Comparison of ENCODE assay signal across 8 cellular contexts in genomic region chr2:20447437-20448245, GRCh38. TPM values are rescaled to one million over a fixed set of nuclear protein-coding genes. Genes with fewer than 3 reads are reported as not detected.
DNase-seq lines count a peak whose midpoint lies in the region; ATAC-seq and TF ChIP-seq lines count a peak whose summit lies in the region.

No MANE protein-coding gene starts in this region.

- H3K27me3 ChIP-seq in MM.1S (replicated peaks; ENCODE audit: insufficient read depth, low read length), result no peaks in the 10 kb centered on the region

- peak overlapping the region; percentile 96 for H3K4me2 ChIP-seq in MM.1S (ENCODE audit: low read depth, low read length)

- peak overlapping the region; percentile 68; the same call in 1 of the 2 replicates for H3K27ac ChIP-seq in MM.1S (ENCODE audit: low read length)

- H3K79me2 ChIP-seq in MM.1S (ENCODE audit: low read length), result peaks cover 19% of the 10 kb centered on the region

- no peak for TF ChIP-seq CTCF in MM.1S (IDR thresholded peaks at IDR 0.05; ENCODE audit: low read length)
- TF ChIP-seq CTCF in glutamatergic neuron (IDR thresholded peaks at IDR 0.05; ENCODE audit: partially characterized antibody, unreplicated experiment), result no peak
- no peak for TF ChIP-seq CTCF in osteocyte (IDR thresholded peaks at IDR 0.05)

- DNase-seq in MM.1S (peak; percentile 24), glutamatergic neuron (peak; percentile 47), osteocyte (ENCODE audit: extremely low spot score, unreplicated experiment) (no peak)
- DNase-seq in activated naive CD4-positive, alpha-beta T cell treated with anti-CD3 and anti-CD28 coated beads, Interleukin-2, amount 50 U/mL, for 16 hours, result peak; percentile 29
- DNase-seq in NK-92 treated with Interleukin-12 subunit alpha and Interleukin-12 subunit beta, amount 100 ng/mL, for 24 hours (lab: John Stamatoyannopoulos, UW), result no peak

- H3K9me3 Mint-ChIP-seq in glutamatergic neuron (ENCODE audit: unreplicated experiment) (peaks cover 14% of the 10 kb centered on the region), osteocyte (ENCODE audit: unreplicated experiment) (no peaks in the 10 kb centered on the region)

- peak overlapping the region; percentile 95 for H3K27ac Mint-ChIP-seq in glutamatergic neuron (ENCODE audit: unreplicated experiment)
- H3K27ac Mint-ChIP-seq in osteocyte (ENCODE audit: unreplicated experiment), result peak overlapping the region; percentile 94

- H3K4me3 Mint-ChIP-seq in glutamatergic neuron (ENCODE audit: unreplicated experiment) (peak overlapping the region; percentile 86), osteocyte (ENCODE audit: unreplicated experiment) (peak overlapping the region; percentile 91)

- peaks cover 23% of the 10 kb centered on the region for H3K27me3 Mint-ChIP-seq in glutamatergic neuron (ENCODE audit: unreplicated experiment)
- H3K27me3 Mint-ChIP-seq in osteocyte (ENCODE audit: unreplicated experiment), result no peaks in the 10 kb centered on the region

- no peaks in the 10 kb centered on the region for H3K9me2 ChIP-seq in MM.1S (replicated peaks; ENCODE audit: insufficient read depth, low read length)

- H3K9me3 ChIP-seq in ES-I3 (ENCODE audit: control insufficient read depth, insufficient read depth, low read length) (no peaks in the 10 kb centered on the region), MM.1S (replicated peaks; ENCODE audit: insufficient read depth, low read length) (no peaks in the 10 kb centered on the region)

- H3K4me3 ChIP-seq in MM.1S (ENCODE audit: low read length), result peak overlapping the region; percentile 95

- H3K36me3 ChIP-seq in ES-I3 (ENCODE audit: insufficient read depth, low read length) (0 out of 2 replicates have a peak, but pooled peaks cover 6% of the 10 kb centered on the region), MM.1S (replicated peaks; ENCODE audit: insufficient read depth, low read length) (no peaks in the 10 kb centered on the region)

- H3K4me1 ChIP-seq in ES-I3 (ENCODE audit: insufficient read depth, low read length) (peaks cover 32% of the 10 kb centered on the region), MM.1S (ENCODE audit: low read length) (peaks cover 25% of the 10 kb centered on the region)

- H3F3A ChIP-seq in MM.1S (ENCODE audit: insufficient read depth, low read length), result peaks cover 21% of the 10 kb centered on the region; the same call in 1 of the 2 replicates

- no peaks in the 10 kb centered on the region for H4K20me1 ChIP-seq in MM.1S (ENCODE audit: insufficient read depth, low read length)

- H2AFZ ChIP-seq in MM.1S (ENCODE audit: low read length), result no peak overlapping the region

- H3K9ac ChIP-seq in ES-I3 (ENCODE audit: low read depth, low read length) (peak overlapping the region; percentile 84), MM.1S (ENCODE audit: low read length) (peak overlapping the region; percentile 98)

- H3K36me3 Mint-ChIP-seq in glutamatergic neuron (ENCODE audit: unreplicated experiment), result no peaks in the 10 kb centered on the region
- peaks cover 13% of the 10 kb centered on the region for H3K36me3 Mint-ChIP-seq in osteocyte (ENCODE audit: unreplicated experiment)

- H3K4me1 Mint-ChIP-seq in glutamatergic neuron (ENCODE audit: low read depth, unreplicated experiment) (peaks cover 15% of the 10 kb centered on the region), osteocyte (ENCODE audit: unreplicated experiment) (peaks cover 53% of the 10 kb centered on the region)

- peak; percentile 10 for ATAC-seq in GM21515 (IDR thresholded peaks at IDR 0.05; ENCODE audit: unreplicated experiment)
- no peak for ATAC-seq in HG03045 (IDR thresholded peaks at IDR 0.05; ENCODE audit: unreplicated experiment)

RNA-seq across cellular contexts. Expression of gene RHOB, which starts 0.8 kb away (rescaled TPM):
- 135 TPM for total RNA-seq in glutamatergic neuron (ENCODE audit: unreplicated experiment)
- total RNA-seq in osteocyte, result 141 and 160 TPM in 2 replicates

Comparison
In these comparisons a context has a peak if more than half of its experiments do, and no peak if none do; other contexts are left out.
1. DNase-seq: peak in MM.1S (single experiment), activated naive CD4-positive, alpha-beta T cell treated with anti-CD3 and anti-CD28 coated beads, Interleukin-2, amount 50 U/mL, for 16 hours (single experiment) and glutamatergic neuron (single experiment); none in osteocyte (single experiment) and NK-92 treated with Interleukin-12 subunit alpha and Interleukin-12 subunit beta, amount 100 ng/mL, for 24 hours (single experiment).